In genomic region chr19:5217171-5217570, GRCh38 we compare ENCODE assay signal across 33 cellular contexts.
"Had no signal": no experiment of that assay in that cellular context is flagged by ENCODE, and none has a peak within 500 bp of the region (broad histone marks: within the 10 kb centered on the region; RNA-seq: fewer than 3 reads in every experiment).

No MANE protein-coding gene starts in this region.

- FAIRE-seq: endometrium, endothelial cell of umbilical vein had no signal

- H3K27me3 ChIP-seq: adrenal gland, body of pancreas, colonic mucosa, esophagus squamous epithelium, gastroesophageal sphincter had no signal

- H3K9me3 ChIP-seq: adrenal gland, body of pancreas, colonic mucosa, esophagus squamous epithelium, gastroesophageal sphincter had no signal

- DNase-seq: activated CD4-positive, alpha-beta memory T cell treated with anti-CD3 and anti-CD28 coated beads for 36 hours; activated CD4-positive, alpha-beta T cell treated with anti-CD3 and anti-CD28 coated beads for 36 hours; activated CD4-positive, alpha-beta T cell treated with anti-CD3 and anti-CD28 coated beads, Interleukin-2, amount 10 ng/mL, durations not matched to agents 24 days and 14 days; activated CD4-positive, CD25-positive, alpha-beta regulatory T cell; activated CD4-positive, CD25-positive, alpha-beta regulatory T cell treated with anti-CD3 and anti-CD28 coated beads, Interleukin-2, amount 50 U/mL, for 72 hours; activated CD8-positive, alpha-beta memory T cell treated with anti-CD3 and anti-CD28 coated beads, Interleukin-2, amount 10 ng/mL, durations not matched to agents 7 days and 5 days; activated CD8-positive, alpha-beta memory T cell treated with anti-CD3 and anti-CD28 coated beads, Interleukin-2, amount 50 U/mL, for 4 hours; activated CD8-positive, alpha-beta T cell treated with anti-CD3 and anti-CD28 coated beads, Interleukin-2, amount 10 ng/mL, durations not matched to agents 7 days and 5 days; activated effector memory CD4-positive, alpha-beta T cell treated with anti-CD3 and anti-CD28 coated beads, Interleukin-2, amount 50 U/mL, for 16 hours; activated naive CD4-positive, alpha-beta T cell treated with anti-CD3 and anti-CD28 coated beads for 36 hours; activated naive CD8-positive, alpha-beta T cell treated with anti-CD3 and anti-CD28 coated beads for 36 hours; activated naive CD8-positive, alpha-beta T cell treated with anti-CD3 and anti-CD28 coated beads, Interleukin-2, amount 50 U/mL, for 24 hours; activated T-cell treated with anti-CD3 and anti-CD28 coated beads, Interleukin-2, amount 50 U/mL, for 1 hour; activated T-cell treated with anti-CD3 and anti-CD28 coated beads, Interleukin-2, amount 50 U/mL, for 48 hours; adrenal gland; amygdala; aorta; body of pancreas; caudate nucleus; cerebellar nuclear complex; colonic mucosa; effector CD8-positive, alpha-beta T cell; esophagus squamous epithelium; foreskin melanocyte; head of caudate nucleus; T-helper 1 cell; T-helper 17 cell; T1000; WERI-Rb-1 had no signal

- H3K27ac ChIP-seq: adrenal gland, body of pancreas, colonic mucosa, epithelial cell of prostate, esophagus squamous epithelium, gastroesophageal sphincter, WERI-Rb-1 had no signal

- H3K4me3 ChIP-seq: adrenal gland, body of pancreas, colonic mucosa, esophagus squamous epithelium, gastroesophageal sphincter had no signal

- H3K4me1 ChIP-seq: adrenal gland, body of pancreas, colonic mucosa, esophagus squamous epithelium, gastroesophageal sphincter had no signal

- H3K36me3 ChIP-seq: colonic mucosa had no signal

- ATAC-seq: activated CD4-positive, alpha-beta T cell treated with anti-CD3 and anti-CD28 coated beads for 36 hours; activated CD8-positive, alpha-beta memory T cell treated with anti-CD3 and anti-CD28 coated beads, Interleukin-2, amount 10 ng/mL, durations not matched to agents 7 days and 5 days; activated CD8-positive, alpha-beta T cell treated with anti-CD3 and anti-CD28 coated beads, Interleukin-2, amount 10 ng/mL, durations not matched to agents 7 days and 5 days; activated naive CD8-positive, alpha-beta T cell treated with anti-CD3 and anti-CD28 coated beads, Interleukin-2, amount 50 U/mL, for 24 hours; body of pancreas; gastroesophageal sphincter; T-helper 17 cell had no signal
